ENCODE assay signal across 10 cellular contexts in genomic region chr16:17367932-17368331, GRCh38.
DNase-seq lines count a peak whose midpoint lies in the region; ATAC-seq and TF ChIP-seq lines count a peak whose summit lies in the region.
"Had no signal": no experiment of that assay in that cellular context is flagged by ENCODE, and none has a peak within 500 bp of the region (broad histone marks: within the 10 kb centered on the region; RNA-seq: fewer than 3 reads in every experiment).

No MANE protein-coding gene starts in this region.

- peak overlapping the region; percentile 62 for H3K4me2 ChIP-seq in neural progenitor cell

- H3K79me2 ChIP-seq in neural progenitor cell (ENCODE audit: low read depth) = no peaks in the 10 kb centered on the region

- H3K4me1 ChIP-seq in CD8-positive, alpha-beta memory T cell (ENCODE audit: insufficient read depth, low read length) = peaks cover 96% of the 10 kb centered on the region
- H3K4me1 ChIP-seq in neural progenitor cell = peaks cover 23% of the 10 kb centered on the region

- H3K4me3 Mint-ChIP-seq in CD8-positive, alpha-beta memory T cell = peak overlapping the region; percentile 41 to 92 (median 59)
- H3K4me3 Mint-ChIP-seq in neural progenitor cell (no peak overlapping the region), mesothelial cell of epicardium (no peak overlapping the region)

- peaks cover 94 to 100% (median 100%) of the 10 kb centered on the region in 3 donors for H3K4me1 Mint-ChIP-seq in CD8-positive, alpha-beta memory T cell
- H3K4me1 Mint-ChIP-seq in neural progenitor cell (peaks cover 60% of the 10 kb centered on the region), mesothelial cell of epicardium (peaks cover 35% of the 10 kb centered on the region)

- H4K20me1 ChIP-seq in neural progenitor cell (ENCODE audit: low read depth) = peaks cover 69% of the 10 kb centered on the region

- no peak for DNase-seq in CD8-positive, alpha-beta memory T cell
- peak; percentile 83 for DNase-seq in M059J (ENCODE audit: low read depth)
- peak; percentile 13 for DNase-seq in brain microvascular endothelial cell
- DNase-seq in neural progenitor cell (ENCODE audit: low spot score) = peak; percentile 77
- DNase-seq in NCI-H526 (lab: John Stamatoyannopoulos, UW) = no peak
- no peak for DNase-seq in mesothelial cell of epicardium (ENCODE audit: low spot score in 2 of 2, unreplicated experiment in 2 of 2)
- DNase-seq: retina had no signal

- CTCF ChIA-PET in CD8-positive, alpha-beta memory T cell (lab: Charles Lee) = interaction anchor here (1.3 to 1.6 kb wide), 2 partner anchors 25 to 28 kb away, joined by 3 read pairs; no protein-coding TSS in a partner anchor

- no peak overlapping the region for H3K4me3 ChIP-seq in CD8-positive, alpha-beta memory T cell (ENCODE audit: low read length)
- no peak overlapping the region for H3K4me3 ChIP-seq in brain microvascular endothelial cell (ENCODE audit: low read depth, low read length)
- H3K4me3 ChIP-seq in neural progenitor cell = no peak overlapping the region
- H3K4me3 ChIP-seq: SK-N-MC had no signal

- H3K36me3 Mint-ChIP-seq in CD8-positive, alpha-beta memory T cell = no peaks in the 10 kb centered on the region
- H3K36me3 Mint-ChIP-seq in neural progenitor cell (no peaks in the 10 kb centered on the region), mesothelial cell of epicardium (no peaks in the 10 kb centered on the region)

- no peak for ATAC-seq in GM19467 (IDR thresholded peaks at IDR 0.05; ENCODE audit: unreplicated experiment)
- ATAC-seq in GM19328 (IDR thresholded peaks at IDR 0.05; ENCODE audit: unreplicated experiment) = no peak

- H3F3A ChIP-seq in neural progenitor cell (ENCODE audit: low read depth) = peaks cover 2% of the 10 kb centered on the region

- H3K9ac ChIP-seq in neural progenitor cell = no peak overlapping the region

- H2AFZ ChIP-seq in neural progenitor cell (replicated peaks) = no peak overlapping the region

- in situ Hi-C loops in brain microvascular endothelial cell (cut with HindIII; ENCODE audit: low pct_ligation_motif_present, low sequenced_read_pairs) = no loop called here

- peak overlapping the region; percentile 96 to 99 (median 98) for H3K27ac Mint-ChIP-seq in CD8-positive, alpha-beta memory T cell
- H3K27ac Mint-ChIP-seq in neural progenitor cell (no peak overlapping the region), mesothelial cell of epicardium (no peak overlapping the region)

- no peak overlapping the region for H3K27ac ChIP-seq in CD8-positive, alpha-beta memory T cell (ENCODE audit: low read depth, low read length)
- H3K27ac ChIP-seq in brain microvascular endothelial cell (no peak overlapping the region), neural progenitor cell (no peak overlapping the region)
- H3K27ac ChIP-seq: SK-N-MC had no signal

- H3K27me3 Mint-ChIP-seq in CD8-positive, alpha-beta memory T cell = peaks cover 0 to 7% of the 10 kb centered on the region in 2 donors
- H3K27me3 Mint-ChIP-seq in neural progenitor cell (ENCODE audit: insufficient read depth, low read depth) = peaks cover 6% of the 10 kb centered on the region
- H3K27me3 Mint-ChIP-seq in mesothelial cell of epicardium (ENCODE audit: low read depth) = peaks cover 5% of the 10 kb centered on the region

- no peaks in the 10 kb centered on the region for H3K9me3 Mint-ChIP-seq in CD8-positive, alpha-beta memory T cell
- H3K9me3 Mint-ChIP-seq in neural progenitor cell (no peaks in the 10 kb centered on the region), mesothelial cell of epicardium (no peaks in the 10 kb centered on the region)

- no peaks in the 10 kb centered on the region for H3K36me3 ChIP-seq in CD8-positive, alpha-beta memory T cell (ENCODE audit: insufficient read depth, low read length)
- H3K36me3 ChIP-seq in brain microvascular endothelial cell (replicated peaks) (no peaks in the 10 kb centered on the region), neural progenitor cell (no peaks in the 10 kb centered on the region)

- POLR2A ChIA-PET in CD8-positive, alpha-beta memory T cell (lab: Charles Lee) = interaction anchor here (1.1 kb wide), 1 partner anchor 34 kb away, joined by 4 read pairs; no protein-coding TSS in a partner anchor

- no peaks in the 10 kb centered on the region for H3K9me3 ChIP-seq in CD8-positive, alpha-beta memory T cell (ENCODE audit: low read length)
- H3K9me3 ChIP-seq in neural progenitor cell (ENCODE audit: low read depth) = no peaks in the 10 kb centered on the region

- peak; percentile 42 for TF ChIP-seq CTCF in brain microvascular endothelial cell (IDR thresholded peaks at IDR 0.05; ENCODE audit: low read depth, low read length, missing control alignments)
- peak; percentile 34 for TF ChIP-seq CTCF in neural progenitor cell (IDR thresholded peaks at IDR 0.05)
- no peak for TF ChIP-seq CTCF in mesothelial cell of epicardium (IDR thresholded peaks at IDR 0.05; ENCODE audit: unreplicated experiment)

- H3K27me3 ChIP-seq in CD8-positive, alpha-beta memory T cell (ENCODE audit: insufficient read depth, low read length, poor library complexity, severe bottlenecking) = no peaks in the 10 kb centered on the region
- H3K27me3 ChIP-seq in brain microvascular endothelial cell (replicated peaks) = no peaks in the 10 kb centered on the region
- peaks cover 4% of the 10 kb centered on the region for H3K27me3 ChIP-seq in neural progenitor cell

Comparison
In these comparisons a context has a peak if more than half of its experiments do, and no peak if none do; other contexts are left out.
1. DNase-seq: peak in M059J (single experiment), brain microvascular endothelial cell (single experiment) and neural progenitor cell (single experiment); none in CD8-positive, alpha-beta memory T cell (0 of 5), NCI-H526 (0 of 2) and mesothelial cell of epicardium (0 of 2).
2. H3K27ac Mint-ChIP-seq: peak in CD8-positive, alpha-beta memory T cell (8 of 8); none in neural progenitor cell (single experiment) and mesothelial cell of epicardium (single experiment).
3. H3K4me3 Mint-ChIP-seq: peak in CD8-positive, alpha-beta memory T cell (7 of 7); none in neural progenitor cell (single experiment) and mesothelial cell of epicardium (single experiment).